ENCODE assay signal across 8 cellular contexts in the genomic region with DNA sequence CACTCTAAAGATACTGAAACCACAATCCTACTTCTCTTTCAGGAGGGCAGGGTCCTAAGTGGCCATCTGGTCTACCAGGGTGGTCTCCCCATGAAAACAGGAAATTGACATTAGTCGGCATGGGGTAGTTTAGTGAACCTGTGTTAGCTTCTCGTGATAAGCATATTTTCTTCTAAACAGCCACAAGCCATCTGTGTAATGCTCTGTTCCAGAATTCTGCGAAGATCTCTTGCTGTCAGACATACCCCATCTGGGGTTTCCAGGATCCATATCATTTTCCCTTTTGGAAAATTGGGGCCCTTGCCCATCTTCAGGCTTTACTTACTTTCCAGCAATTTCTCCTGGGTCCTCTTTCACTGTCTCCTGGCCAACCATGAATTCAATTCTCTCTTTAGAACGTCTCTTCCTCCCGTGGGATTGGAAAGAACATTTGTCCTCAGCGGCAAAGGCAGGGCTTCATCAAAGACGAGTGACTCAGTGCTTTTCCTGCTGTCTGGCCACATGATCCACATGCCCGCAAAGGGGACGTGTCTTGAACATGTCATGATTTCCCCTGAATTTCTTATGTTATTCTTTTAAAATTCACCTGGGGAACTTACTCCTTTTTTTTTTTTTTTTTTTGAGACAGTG. TPM values are rescaled to one million over a fixed set of nuclear protein-coding genes. Genes with fewer than 3 reads are reported as not detected.
DNase-seq lines count a peak whose midpoint lies in the region; TF ChIP-seq lines count a peak whose summit lies in the region.

No MANE protein-coding gene starts in this region.

- no peaks in the 10 kb centered on the region for H3K36me3 ChIP-seq in transverse colon

- in situ Hi-C loops in transverse colon (cut with MboI; ENCODE audit: low pct_ligation_motif_present in 1 of 4, low pct_unique_long_range_greater_than_20kb in 1 of 4, low sequenced_read_pairs in 3 of 4): loop anchor here in 1 of 4 donors (25.0 kb wide), 1 partner anchor 173 kb away; no protein-coding TSS in a partner anchor

- H3K36me3 Mint-ChIP-seq in activated T-cell treated with anti-CD3 and anti-CD28 coated beads, Interleukin-2, amount 50 U/mL, for 24 hours (ENCODE audit: low read depth): no peaks in the 10 kb centered on the region
- H3K36me3 Mint-ChIP-seq in activated naive CD8-positive, alpha-beta T cell: no peaks in the 10 kb centered on the region

- H3K4me3 ChIP-seq in transverse colon: no peak overlapping the region

- H3K4me3 Mint-ChIP-seq in activated T-cell treated with anti-CD3 and anti-CD28 coated beads, Interleukin-2, amount 50 U/mL, for 24 hours: no peak overlapping the region
- peak overlapping the region; percentile 0 for H3K4me3 Mint-ChIP-seq in activated naive CD8-positive, alpha-beta T cell

- no peak for TF ChIP-seq POLR2A in transverse colon (IDR thresholded peaks at IDR 0.05)

- H3K4me1 Mint-ChIP-seq in activated T-cell treated with anti-CD3 and anti-CD28 coated beads, Interleukin-2, amount 50 U/mL, for 24 hours (ENCODE audit: low read depth): peaks cover 17% of the 10 kb centered on the region
- H3K4me1 Mint-ChIP-seq in activated naive CD8-positive, alpha-beta T cell (ENCODE audit: low read depth): peaks cover 24% of the 10 kb centered on the region

- no peaks in the 10 kb centered on the region for H3K9me3 ChIP-seq in transverse colon

- H3K27ac ChIP-seq in transverse colon: peak overlapping the region in 3 of 4 donors; percentile 1 to 40 (median 15)

- no peak for TF ChIP-seq EP300 in transverse colon (IDR thresholded peaks at IDR 0.05; ENCODE audit: low read depth)

- DNase-seq in activated T-cell treated with anti-CD3 and anti-CD28 coated beads for 1 hour (ENCODE audit: low read depth) (peak; percentile 12), hepatic stellate cell (ENCODE audit: low spot score) (peak; percentile 87), transverse colon (no peak), NCI-H526 treated with DMSO at 0.1 percent for 48 hours (lab: John Stamatoyannopoulos, UW) (no peak), NCI-H82 treated with DMSO at 0.1 percent for 48 hours (lab: John Stamatoyannopoulos, UW; ENCODE audit: unreplicated experiment) (no peak), ecto neural progenitor cell (ENCODE audit: low spot score) (no peak)
- no peak for DNase-seq in activated T-cell treated with anti-CD3 and anti-CD28 coated beads, Interleukin-2, amount 50 U/mL, for 24 hours

- intact Hi-C loops in transverse colon (cut with DNase I; ENCODE audit: low total_unique reads): no loop called here

- H3K27ac Mint-ChIP-seq in activated T-cell treated with anti-CD3 and anti-CD28 coated beads, Interleukin-2, amount 50 U/mL, for 24 hours: no peak overlapping the region
- peak overlapping the region; percentile 52 for H3K27ac Mint-ChIP-seq in activated naive CD8-positive, alpha-beta T cell

- 52 to 59% methylated on average over 9 of the region's 9 CpGs for WGBS in transverse colon (ENCODE audit: low coverage in 1 of 2), 2 donors

- H3K27me3 ChIP-seq in transverse colon: no peaks in the 10 kb centered on the region

- no peak for TF ChIP-seq CTCF in transverse colon (IDR thresholded peaks at IDR 0.05)

- peaks cover 5% of the 10 kb centered on the region for H3K27me3 Mint-ChIP-seq in activated T-cell treated with anti-CD3 and anti-CD28 coated beads, Interleukin-2, amount 50 U/mL, for 24 hours
- H3K27me3 Mint-ChIP-seq in activated naive CD8-positive, alpha-beta T cell: no peaks in the 10 kb centered on the region

- peaks cover 5% of the 10 kb centered on the region for H3K9me3 Mint-ChIP-seq in activated T-cell treated with anti-CD3 and anti-CD28 coated beads, Interleukin-2, amount 50 U/mL, for 24 hours
- H3K9me3 Mint-ChIP-seq in activated naive CD8-positive, alpha-beta T cell (ENCODE audit: low read depth): peaks cover 4% of the 10 kb centered on the region

- H3K4me1 ChIP-seq in transverse colon: peaks cover 0 to 24% (median 5%) of the 10 kb centered on the region in 4 donors

RNA-seq across cellular contexts. Expression of a gene that starts 21.4 kb away (rescaled TPM):
- total RNA-seq in transverse colon: 100 to 1,000 TPM in 2 of 4 donors, 10 to 100 TPM in 2; 72.1 to 460 (median 119) TPM

Comparison
In these comparisons a context has a peak if more than half of its experiments do, and no peak if none do; other contexts are left out.
1. DNase-seq: peak in activated T-cell treated with anti-CD3 and anti-CD28 coated beads for 1 hour (single experiment) and hepatic stellate cell (single experiment); none in activated T-cell treated with anti-CD3 and anti-CD28 coated beads, Interleukin-2, amount 50 U/mL, for 24 hours (single experiment), transverse colon (single experiment), NCI-H526 treated with DMSO at 0.1 percent for 48 hours (single experiment), NCI-H82 treated with DMSO at 0.1 percent for 48 hours (single experiment) and ecto neural progenitor cell (single experiment).